In the genomic region with DNA sequence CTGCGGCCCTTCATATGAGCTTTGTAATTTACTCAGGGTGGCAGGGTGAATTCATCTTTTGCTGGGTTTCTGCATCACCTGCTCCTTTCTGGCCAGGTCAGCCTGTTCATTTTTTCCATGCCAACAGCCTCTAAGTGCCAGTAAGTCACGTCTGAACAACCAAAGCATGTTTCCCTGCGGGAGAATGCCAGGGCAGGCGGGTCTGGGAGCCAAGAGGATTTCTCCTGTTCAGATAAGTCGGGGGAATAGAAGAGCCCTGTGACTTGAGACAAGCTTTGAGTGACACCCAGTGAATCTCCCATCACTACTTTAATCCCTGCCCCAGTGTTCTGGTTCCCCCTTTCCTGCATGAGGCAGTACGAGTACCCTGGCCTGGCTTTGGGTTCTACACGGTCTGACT, we compare ENCODE assay signal across 14 cellular contexts.
DNase-seq lines count a peak whose midpoint lies in the region; ATAC-seq and TF ChIP-seq lines count a peak whose summit lies in the region.
"Had no signal": no experiment of that assay in that cellular context is flagged by ENCODE, and none has a peak within 500 bp of the region (broad histone marks: within the 10 kb centered on the region; RNA-seq: fewer than 3 reads in every experiment).

No MANE protein-coding gene starts in this region.

- H3K4me1 Mint-ChIP-seq in CD8-positive, alpha-beta T cell (ENCODE audit: low read depth), result peaks cover 71% of the 10 kb centered on the region

- H3K27me3 Mint-ChIP-seq in CD8-positive, alpha-beta T cell (ENCODE audit: low read depth), result no peaks in the 10 kb centered on the region

- in situ Hi-C loops in GM13976 (cut with MboI; ENCODE audit: low sequenced_read_pairs, unreplicated experiment), result no loop called here

- no peak for TF ChIP-seq EP300 in ovary (IDR thresholded peaks at IDR 0.05)

- peaks cover 8% of the 10 kb centered on the region for H3K36me3 Mint-ChIP-seq in CD8-positive, alpha-beta T cell

- H3K36me3 ChIP-seq in CD8-positive, alpha-beta T cell (ENCODE audit: insufficient read depth, low read length), result no peaks in the 10 kb centered on the region
- H3K36me3 ChIP-seq in iPS-20b (ENCODE audit: insufficient read depth, low read depth, low read length) (no peaks in the 10 kb centered on the region), ovary (no peaks in the 10 kb centered on the region)
- H3K36me3 ChIP-seq: SJCRH30 had no signal

- no peaks in the 10 kb centered on the region for H3K9me3 Mint-ChIP-seq in CD8-positive, alpha-beta T cell
- H3K9me3 Mint-ChIP-seq: activated naive CD4-positive, alpha-beta T cell treated with anti-CD3 and anti-CD28 coated beads for 36 hours had no signal

- WGBS in ovary, 3 donors, result 71 to 79% (median 74%) methylated on average over 7 of the region's 7 CpGs

- intact Hi-C loops in CD8-positive, alpha-beta T cell (cut with DNase I, micrococcal nuclease), result no loop called here
- intact Hi-C loops in ovary (cut with DNase I), result no loop called here

- CTCF ChIA-PET in CD8-positive, alpha-beta T cell (lab: Charles Lee), result interaction anchor here (0.7 kb wide), 1 partner anchor 334 kb away, joined by 3 read pairs; no protein-coding TSS in a partner anchor

- TF ChIP-seq CTCF in CD8-positive, alpha-beta T cell (IDR thresholded peaks at IDR 0.05), result no peak
- TF ChIP-seq CTCF in VCaP (conservative IDR thresholded peaks at IDR 0.05), result no peak
- no peak for TF ChIP-seq CTCF in ovary (IDR thresholded peaks at IDR 0.05)
- no peak for TF ChIP-seq CTCF in GM13976 (IDR thresholded peaks at IDR 0.05; ENCODE audit: borderline replicate concordance, control extremely low read depth, extremely low read depth, insufficient read depth, missing control alignments)

- peak overlapping the region; percentile 39 for H3K27ac Mint-ChIP-seq in CD8-positive, alpha-beta T cell
- H3K27ac Mint-ChIP-seq: activated naive CD4-positive, alpha-beta T cell treated with anti-CD3 and anti-CD28 coated beads for 36 hours had no signal

- POLR2A ChIA-PET in CD8-positive, alpha-beta T cell (lab: Charles Lee), result no interaction called here

- no peak overlapping the region for H3K4me3 ChIP-seq in CD8-positive, alpha-beta T cell (ENCODE audit: low read depth, low read length)
- no peak overlapping the region for H3K4me3 ChIP-seq in iPS-20b (ENCODE audit: low read length)
- H3K4me3 ChIP-seq in ovary, result no peak overlapping the region
- H3K4me3 ChIP-seq: GM12878 had no signal

- no peaks in the 10 kb centered on the region for H3K9me3 ChIP-seq in CD8-positive, alpha-beta T cell (ENCODE audit: low read length)
- H3K9me3 ChIP-seq in iPS-20b (ENCODE audit: insufficient read depth, low read depth, low read length) (no peaks in the 10 kb centered on the region), ovary (no peaks in the 10 kb centered on the region)
- H3K9me3 ChIP-seq: SJCRH30 had no signal

- H3K4me3 Mint-ChIP-seq in CD8-positive, alpha-beta T cell, result no peak overlapping the region

- no peak overlapping the region for H3K27ac ChIP-seq in CD8-positive, alpha-beta T cell (ENCODE audit: low read depth, low read length)
- H3K27ac ChIP-seq in VCaP (peak overlapping the region; percentile 99), iPS-20b (ENCODE audit: low read length) (no peak overlapping the region), ovary (peak overlapping the region in 1 of 2 donors; percentile 94)
- H3K27ac ChIP-seq: SJCRH30 had no signal

- ATAC-seq in CD8-positive, alpha-beta T cell, result no peak
- ATAC-seq: GM12878 had no signal

- no peaks in the 10 kb centered on the region for H3K27me3 ChIP-seq in CD8-positive, alpha-beta T cell (ENCODE audit: insufficient read depth, low read length)
- no peaks in the 10 kb centered on the region for H3K27me3 ChIP-seq in iPS-20b (ENCODE audit: insufficient read depth, low read length)
- no peaks in the 10 kb centered on the region for H3K27me3 ChIP-seq in ovary
- H3K27me3 ChIP-seq: SJCRH30 had no signal

- DNase-seq in CD8-positive, alpha-beta T cell, result no peak
- DNase-seq in renal cortical epithelial cell (ENCODE audit: low read depth) (peak; percentile 75), ovary (no peak), DMS53 (lab: John Stamatoyannopoulos, UW) (no peak), GM13976 (ENCODE audit: low spot score) (no peak), NCI-H446 (lab: John Stamatoyannopoulos, UW) (no peak)
- DNase-seq: activated naive CD4-positive, alpha-beta T cell treated with anti-CD3 and anti-CD28 coated beads for 36 hours; effector CD8-positive, alpha-beta T cell; NCI-H510A treated with DMSO at 0.1 percent for 48 hours; posterior cingulate gyrus; SJCRH30 had no signal

- peak overlapping the region; percentile 90; the same call in 1 of the 2 replicates for H3K9ac ChIP-seq in iPS-20b (ENCODE audit: low read depth, low read length)

- no peak for TF ChIP-seq POLR2A in ovary (IDR thresholded peaks at IDR 0.05)

- H3K4me1 ChIP-seq in CD8-positive, alpha-beta T cell (ENCODE audit: insufficient read depth, low read length), result peaks cover 44% of the 10 kb centered on the region
- H3K4me1 ChIP-seq in iPS-20b (ENCODE audit: insufficient read depth, low read length) (peaks cover 58% of the 10 kb centered on the region), ovary (ENCODE audit: insufficient read depth) (peaks cover 39% of the 10 kb centered on the region)
